ENCODE assay signal across 1 cellular context in genomic region chr7:145862212-145862611, GRCh38.
TF ChIP-seq lines count a peak whose summit lies in the region.

No MANE protein-coding gene starts in this region.

TF ChIP-seq in HEK293T, 16 proteins besides CTCF, POLR2A, EP300 and RAD21 (continued from another document):
- no peak for TF ChIP-seq BHLHE40 (IDR thresholded peaks at IDR 0.05; ENCODE audit: borderline replicate concordance)
- no peak for TF ChIP-seq CTBP1 (IDR thresholded peaks at IDR 0.05; ENCODE audit: borderline replicate concordance)
- no peak for TF ChIP-seq L3MBTL2 (conservative IDR thresholded peaks at IDR 0.05)
- TF ChIP-seq HDGF (IDR thresholded peaks at IDR 0.05; ENCODE audit: borderline replicate concordance) = no peak
- no peak for TF ChIP-seq FOXK2 (IDR thresholded peaks at IDR 0.05)
